Comparison of ENCODE assay signal across 8 cellular contexts in the genomic region with DNA sequence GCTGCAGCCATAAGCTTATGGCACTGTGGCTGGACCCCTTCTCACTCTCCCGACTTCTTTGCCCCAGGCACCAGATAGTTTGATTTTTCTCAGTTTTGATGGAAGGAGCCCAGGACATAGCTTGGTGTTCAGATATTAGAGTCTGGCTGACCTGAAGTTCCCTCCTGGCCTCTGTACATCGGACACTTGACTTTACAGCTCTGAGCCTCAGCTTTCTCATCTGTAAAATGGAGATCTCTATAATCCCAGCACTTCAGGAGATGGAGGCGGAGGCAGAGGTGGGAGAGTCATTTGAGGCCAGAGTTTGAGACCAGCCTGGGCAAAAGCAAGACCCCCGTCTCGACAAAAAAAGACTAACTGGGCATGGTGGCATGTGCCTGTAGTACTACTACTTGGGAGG. TPM values are rescaled to one million over a fixed set of nuclear protein-coding genes. Genes with fewer than 3 reads are reported as not detected.
DNase-seq lines count a peak whose midpoint lies in the region; ATAC-seq and TF ChIP-seq lines count a peak whose summit lies in the region.

No MANE protein-coding gene starts in this region.

- no peak overlapping the region for H3K27ac ChIP-seq in SJCRH30
- no peak overlapping the region for H3K27ac ChIP-seq in rectal smooth muscle tissue (ENCODE audit: low read depth, low read length)

- H3K27me3 ChIP-seq in SJCRH30, result no peaks in the 10 kb centered on the region
- no peaks in the 10 kb centered on the region for H3K27me3 ChIP-seq in rectal smooth muscle tissue (ENCODE audit: control insufficient read depth, insufficient read depth, low read length)

- H3K4me1 ChIP-seq in SJCRH30 (peaks cover 4% of the 10 kb centered on the region; the same call in 1 of the 2 replicates), rectal smooth muscle tissue (ENCODE audit: control insufficient read depth, insufficient read depth, low read length) (peaks cover 7% of the 10 kb centered on the region)

- ATAC-seq in HG02885 (IDR thresholded peaks at IDR 0.05; ENCODE audit: poor library complexity, unreplicated experiment), result no peak
- ATAC-seq in GM19328 (IDR thresholded peaks at IDR 0.05; ENCODE audit: unreplicated experiment), result no peak
- ATAC-seq in GM19395 (IDR thresholded peaks at IDR 0.05; ENCODE audit: unreplicated experiment), result no peak

- no peaks in the 10 kb centered on the region for H3K9me3 ChIP-seq in SJCRH30 (replicated peaks)

- peak overlapping the region; percentile 49 for H3K9ac ChIP-seq in rectal smooth muscle tissue (ENCODE audit: low read length)

- H3K4me3 ChIP-seq in GM08714 (ENCODE audit: low read length) (peak overlapping the region; percentile 81), SJCRH30 (peak overlapping the region; percentile 87), fibroblast of mammary gland (ENCODE audit: control insufficient read depth, low read depth, low read length) (peak overlapping the region; percentile 68), rectal smooth muscle tissue (ENCODE audit: low read length) (peak overlapping the region; percentile 81)

- no peak for DNase-seq in SJCRH30
- no peak for DNase-seq in fibroblast of mammary gland (ENCODE audit: low read depth)
- DNase-seq in HK-2 (ENCODE audit: unreplicated experiment), result no peak

- H3K36me3 ChIP-seq in SJCRH30, result no peaks in the 10 kb centered on the region
- H3K36me3 ChIP-seq in rectal smooth muscle tissue (ENCODE audit: control insufficient read depth, insufficient read depth, low read length), result no peaks in the 10 kb centered on the region

- no peak for TF ChIP-seq CTCF in fibroblast of mammary gland (conservative IDR thresholded peaks at IDR 0.05; ENCODE audit: control insufficient read depth, insufficient read depth, low read depth, low read length)

RNA-seq across cellular contexts. Expression of gene CC2D1A, which starts 0.9 kb away (rescaled TPM):
- total RNA-seq in SJCRH30 (2014; rRNA removed; shearing (Covaris generic)), result 10.8 and 15.3 TPM in 2 replicates

RNA-seq across cellular contexts. Expression of gene BRME1, which starts 1.0 kb away (rescaled TPM):
- 10.0 and 11.7 TPM in 2 replicates for total RNA-seq in SJCRH30 (2014; rRNA removed; shearing (Covaris generic))

RNA-seq across cellular contexts. Expression of gene NANOS3, which starts 30.0 kb away (rescaled TPM):
- 1.3 and 2.3 TPM in 2 replicates for total RNA-seq in SJCRH30 (2014; rRNA removed; shearing (Covaris generic))

RNA-seq across cellular contexts. Expression of gene PODNL1, which starts 31.3 kb away (rescaled TPM):
- total RNA-seq in SJCRH30 (2014; rRNA removed; shearing (Covaris generic)), result 0.08 TPM in 1 of 2 replicates, not detected in the other

RNA-seq across cellular contexts. Expression of gene DCAF15, which starts 45.4 kb away (rescaled TPM):
- 37.4 and 39.1 TPM in 2 replicates for total RNA-seq in SJCRH30 (2014; rRNA removed; shearing (Covaris generic))
